Comparison of ENCODE assay signal across 8 cellular contexts in the genomic region with DNA sequence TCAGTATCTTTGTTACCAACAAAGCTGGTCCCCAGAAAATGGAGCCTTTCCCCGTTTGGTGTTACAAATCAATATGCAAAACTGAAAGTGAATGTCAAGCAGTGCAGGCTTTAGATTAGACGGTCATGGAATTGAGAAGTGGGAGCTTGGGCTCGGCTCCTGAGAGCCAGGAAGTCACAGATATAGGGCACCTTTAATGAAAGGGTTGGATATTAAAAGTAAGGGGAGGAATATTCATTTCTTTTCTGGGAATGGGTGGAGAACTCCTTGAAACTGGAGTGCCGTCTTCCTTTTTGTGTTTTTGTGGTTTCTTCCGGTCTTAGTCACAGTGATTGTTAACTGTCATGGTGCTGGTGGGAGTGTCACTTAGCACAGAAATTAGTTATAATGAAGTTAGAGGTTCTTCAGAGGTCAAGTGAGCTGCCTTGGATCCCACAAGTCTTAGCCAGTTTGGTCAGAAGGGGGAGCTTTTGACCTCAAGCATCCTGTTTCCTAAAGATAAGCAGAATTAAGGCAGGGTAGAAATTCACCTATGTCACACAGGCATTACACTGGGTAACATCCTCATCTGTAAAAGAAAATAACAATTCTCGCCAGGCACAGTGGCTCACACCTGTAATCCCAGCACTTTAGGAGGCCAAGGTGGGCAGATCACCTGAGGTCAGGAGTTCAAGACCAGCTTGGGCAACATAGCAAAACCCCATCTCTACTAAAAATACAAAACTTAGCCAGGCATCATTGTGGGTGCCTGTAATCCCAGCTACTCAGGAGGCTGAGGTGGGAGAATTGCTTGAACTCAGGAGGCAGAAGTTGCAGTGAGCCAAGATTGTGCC. TPM values are rescaled to one million over a fixed set of nuclear protein-coding genes. Genes with fewer than 3 reads are reported as not detected.
DNase-seq lines count a peak whose midpoint lies in the region; ATAC-seq, FAIRE-seq and TF ChIP-seq lines count a peak whose summit lies in the region.

No MANE protein-coding gene starts in this region.

- intact Hi-C loops in pancreas (cut with DNase I), result no loop called here

- no peaks in the 10 kb centered on the region for H3K36me3 ChIP-seq in pancreas

- H3K9me3 ChIP-seq in pancreas, result no peaks in the 10 kb centered on the region

- H3K4me3 ChIP-seq in pancreas, result peak overlapping the region in 1 of 4 donors; percentile 9

- TF ChIP-seq CTCF in pancreas (IDR thresholded peaks at IDR 0.05), result no peak

- 41 to 51% methylated on average over 6 of the region's 6 CpGs for WGBS in pancreas, 2 donors

- H3K4me1 ChIP-seq in pancreas, result peaks cover 0 to 11% (median 7%) of the 10 kb centered on the region in 3 donors

- DNase-seq in AG20443 (ENCODE audit: low spot score) (peak; percentile 37), GM19239 (ENCODE audit: insufficient read length, low spot score) (no peak), HT1080 (ENCODE audit: low read depth) (peak; percentile 94), epithelial cell of prostate (ENCODE audit: low read depth, low spot score) (no peak), pancreas (no peak), D341Med (ENCODE audit: low spot score) (no peak), iPS-NIHi7 (ENCODE audit: extremely low spot score) (no peak)
- peak; percentile 29 for DNase-seq in activated CD4-positive, alpha-beta T cell treated with anti-CD3 and anti-CD28 coated beads for 1 hour

- no peaks in the 10 kb centered on the region for H3K27me3 ChIP-seq in pancreas

- peak in 3 of 4 donors; percentile 19 to 57 (median 54) for ATAC-seq in pancreas

- FAIRE-seq in GM19239 (lab: Jason Lieb, UNC) (peak; percentile 90), pancreas (lab: Jason Lieb, UNC) (no peak)

- H3K27ac ChIP-seq in epithelial cell of prostate (peak overlapping the region; percentile 78), pancreas (peak overlapping the region in 3 of 4 donors; percentile 47 to 81 (median 73))

RNA-seq across cellular contexts. Expression of a gene that starts 9.6 kb away (rescaled TPM):
- total RNA-seq in HT1080 (2014; rRNA removed; shearing (Covaris generic)), result 78.2 and 312 TPM in 2 replicates
- 402 and 484 TPM in 2 replicates for polyA plus RNA-seq in HT1080 (2015; cell fraction: cytosol; rRNA removed)
- polyA plus RNA-seq in HT1080 (2015; cell fraction: nucleus; rRNA removed), result 465 and 478 TPM in 2 replicates
- 100 to 1,000 TPM; 421 to 934 (median 592) TPM for total RNA-seq in pancreas
- polyA plus RNA-seq in pancreas, result 100 to 1,000 TPM; 316 to 590 TPM

RNA-seq across cellular contexts. Expression of a gene that starts 33.0 kb away (rescaled TPM):
- not detected in 2 replicates for total RNA-seq in HT1080 (2014; rRNA removed; shearing (Covaris generic))
- polyA plus RNA-seq in HT1080 (2015; cell fraction: cytosol; rRNA removed), result not detected in 2 replicates
- not detected in 2 replicates for polyA plus RNA-seq in HT1080 (2015; cell fraction: nucleus; rRNA removed)
- not detected for total RNA-seq in pancreas
- polyA plus RNA-seq in pancreas, result not detected

RNA-seq across cellular contexts. Expression of a gene that starts 54.7 kb away (rescaled TPM):
- total RNA-seq in HT1080 (2014; rRNA removed; shearing (Covaris generic)), result 0.72 and 1.6 TPM in 2 replicates
- 1.9 and 2.4 TPM in 2 replicates for polyA plus RNA-seq in HT1080 (2015; cell fraction: cytosol; rRNA removed)
- polyA plus RNA-seq in HT1080 (2015; cell fraction: nucleus; rRNA removed), result 0.49 and 2.1 TPM in 2 replicates
- 10 to 100 TPM in 1 of 6 donors, 1 to 10 TPM in 2, under 1 TPM in 3; 0.42 to 28.4 (median 1.0) TPM for total RNA-seq in pancreas
- 1 to 10 TPM; 2.6 to 7.0 TPM for polyA plus RNA-seq in pancreas

RNA-seq across cellular contexts. Expression of a gene that starts 55.3 kb away (rescaled TPM):
- total RNA-seq in HT1080 (2014; rRNA removed; shearing (Covaris generic)), result 0.10 TPM in 1 of 2 replicates, not detected in the other
- polyA plus RNA-seq in HT1080 (2015; cell fraction: cytosol; rRNA removed), result 0.05 TPM in 1 of 2 replicates, not detected in the other
- 0.08 and 0.38 TPM in 2 replicates for polyA plus RNA-seq in HT1080 (2015; cell fraction: nucleus; rRNA removed)
- total RNA-seq in pancreas, result 1 to 10 TPM in 3 of 6 donors, under 1 TPM in 3; 0.13 to 1.6 (median 0.84) TPM
- 1 to 10 TPM; 2.6 to 4.2 TPM for polyA plus RNA-seq in pancreas

Comparison
In these comparisons a context has a peak if more than half of its experiments do, and no peak if none do; other contexts are left out.
1. DNase-seq: peak in AG20443 (single experiment), HT1080 (single experiment) and activated CD4-positive, alpha-beta T cell treated with anti-CD3 and anti-CD28 coated beads for 1 hour (single experiment); none in GM19239 (single experiment), epithelial cell of prostate (single experiment), pancreas (0 of 6), D341Med (single experiment) and iPS-NIHi7 (single experiment).